22 cellular contexts compared by ENCODE assay signal in the genomic region with DNA sequence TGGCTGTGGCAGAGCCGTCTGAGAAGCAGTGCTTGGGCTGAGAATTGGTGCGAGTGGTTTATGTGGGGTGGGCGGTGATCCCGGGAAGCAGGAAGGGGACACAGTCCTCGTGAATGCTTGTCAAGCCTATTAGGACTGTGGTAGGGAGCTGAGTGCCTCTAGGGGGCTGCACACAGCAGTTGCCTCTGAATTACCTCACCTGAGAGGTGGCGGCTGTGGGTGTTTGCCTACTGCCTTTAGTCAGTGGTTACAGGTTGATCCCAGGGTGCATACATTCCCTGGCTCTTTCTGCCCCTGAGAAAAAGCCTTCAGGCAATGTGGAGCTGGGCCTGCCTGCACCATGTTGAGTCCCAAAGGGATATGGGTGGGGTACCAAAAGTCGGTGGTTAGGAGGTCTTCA. TPM values are rescaled to one million over a fixed set of nuclear protein-coding genes. Genes with fewer than 3 reads are reported as not detected.
DNase-seq lines count a peak whose midpoint lies in the region; FAIRE-seq and TF ChIP-seq lines count a peak whose summit lies in the region.
"Had no signal": no experiment of that assay in that cellular context is flagged by ENCODE, and none has a peak within 500 bp of the region (broad histone marks: within the 10 kb centered on the region; RNA-seq: fewer than 3 reads in every experiment).

No MANE protein-coding gene starts in this region.

- 78 to 81% methylated on average over 7 of the region's 7 CpGs for WGBS in lower leg skin, 2 donors

- no peaks in the 10 kb centered on the region for H3K9me3 Mint-ChIP-seq in activated T-cell treated with anti-CD3 and anti-CD28 coated beads, Interleukin-2, amount 50 U/mL, for 24 hours
- no peaks in the 10 kb centered on the region for H3K9me3 Mint-ChIP-seq in activated CD4-positive, alpha-beta memory T cell treated with anti-CD3 and anti-CD28 coated beads for 36 hours
- H3K9me3 Mint-ChIP-seq: CD8-positive, alpha-beta memory T cell had no signal

- peak overlapping the region; percentile 22 for H3K27ac ChIP-seq in RWPE1
- no peak overlapping the region for H3K27ac ChIP-seq in kidney (ENCODE audit: low read depth in 2 of 2, low read length in 2 of 2)

- no peak for TF ChIP-seq CTCF in RWPE1 (conservative IDR thresholded peaks at IDR 0.05; ENCODE audit: low read depth)
- TF ChIP-seq CTCF in kidney (IDR thresholded peaks at IDR 0.05; ENCODE audit: borderline replicate concordance, extremely low read depth, insufficient read depth) = no peak
- no peak for TF ChIP-seq CTCF in lower leg skin (IDR thresholded peaks at IDR 0.05)

- intact Hi-C loops in kidney (cut with DNase I) = no loop called here
- intact Hi-C loops in activated CD4-positive, alpha-beta memory T cell treated with anti-CD3 and anti-CD28 coated beads for 36 hours (cut with micrococcal nuclease) = no loop called here
- intact Hi-C loops in lower leg skin (cut with DNase I; ENCODE audit: low total_unique reads) = no loop called here

- POLR2A ChIA-PET in RWPE1 (lab: Yijun Ruan, JAX; ENCODE audit: low non-redundant PET) = interaction anchor here (0.6 kb wide), 1 partner anchor 193 kb away, joined by 4 read pairs; no protein-coding TSS in a partner anchor
- POLR2A ChIA-PET in activated CD4-positive, alpha-beta memory T cell treated with anti-CD3 and anti-CD28 coated beads for 36 hours (lab: Charles Lee) = no interaction called here

- peak overlapping the region; percentile 45 for H3K27ac Mint-ChIP-seq in activated T-cell treated with anti-CD3 and anti-CD28 coated beads, Interleukin-2, amount 50 U/mL, for 24 hours
- H3K27ac Mint-ChIP-seq in activated CD4-positive, alpha-beta memory T cell treated with anti-CD3 and anti-CD28 coated beads for 36 hours = no peak overlapping the region

- peaks cover 12% of the 10 kb centered on the region for H3K4me1 Mint-ChIP-seq in activated T-cell treated with anti-CD3 and anti-CD28 coated beads, Interleukin-2, amount 50 U/mL, for 24 hours (ENCODE audit: low read depth)
- peaks cover 7% of the 10 kb centered on the region for H3K4me1 Mint-ChIP-seq in activated CD4-positive, alpha-beta memory T cell treated with anti-CD3 and anti-CD28 coated beads for 36 hours (ENCODE audit: low read depth)

- H3K9ac ChIP-seq in kidney (ENCODE audit: low read length in 2 of 2) = no peak overlapping the region

- H3K36me3 Mint-ChIP-seq in activated T-cell treated with anti-CD3 and anti-CD28 coated beads, Interleukin-2, amount 50 U/mL, for 24 hours (ENCODE audit: low read depth) = peaks cover 67% of the 10 kb centered on the region
- peaks cover 6% of the 10 kb centered on the region for H3K36me3 Mint-ChIP-seq in activated CD4-positive, alpha-beta memory T cell treated with anti-CD3 and anti-CD28 coated beads for 36 hours

- FAIRE-seq in kidney (lab: Jason Lieb, UNC) = no peak
- FAIRE-seq: D721Med, G401.6, GM12891 had no signal

- no peaks in the 10 kb centered on the region for H3K27me3 Mint-ChIP-seq in activated T-cell treated with anti-CD3 and anti-CD28 coated beads, Interleukin-2, amount 50 U/mL, for 24 hours
- H3K27me3 Mint-ChIP-seq in activated CD4-positive, alpha-beta memory T cell treated with anti-CD3 and anti-CD28 coated beads for 36 hours = no peaks in the 10 kb centered on the region
- H3K27me3 Mint-ChIP-seq: CD8-positive, alpha-beta memory T cell had no signal

- no peak overlapping the region for H3K4me3 Mint-ChIP-seq in activated T-cell treated with anti-CD3 and anti-CD28 coated beads, Interleukin-2, amount 50 U/mL, for 24 hours
- H3K4me3 Mint-ChIP-seq in activated CD4-positive, alpha-beta memory T cell treated with anti-CD3 and anti-CD28 coated beads for 36 hours = no peak overlapping the region

- H3K9me3 ChIP-seq in kidney (ENCODE audit: control insufficient read depth in 1 of 2, low read length in 2 of 2) = no peaks in the 10 kb centered on the region

- peaks cover 3 to 4% of the 10 kb centered on the region in 2 donors for H3K4me1 ChIP-seq in kidney (ENCODE audit: control insufficient read depth in 1 of 2, insufficient read depth in 1 of 2, low read depth in 1 of 2, low read length in 2 of 2)

- H3K36me3 ChIP-seq in H7 (replicated peaks; ENCODE audit: control insufficient read depth, insufficient read depth, low read length) = no peaks in the 10 kb centered on the region; the same call in 1 of the 2 replicates
- H3K36me3 ChIP-seq in kidney (ENCODE audit: control insufficient read depth in 1 of 2, insufficient read depth in 2 of 2, low read length in 2 of 2) = peaks cover 15 to 22% of the 10 kb centered on the region in 2 donors

- DNase-seq in activated T-cell treated with anti-CD3 and anti-CD28 coated beads, Interleukin-2, amount 50 U/mL, for 24 hours = no peak
- no peak for DNase-seq in activated T-cell treated with anti-CD3 and anti-CD28 coated beads, Interleukin-2, amount 50 U/mL, for 48 hours
- DNase-seq in H7 (peak; percentile 66), RWPE1 (ENCODE audit: low spot score) (no peak), kidney (peak; percentile 31), NCI-H526 treated with DMSO at 0.1 percent for 48 hours (lab: John Stamatoyannopoulos, UW) (no peak), lower leg skin (ENCODE audit: low spot score in 2 of 2) (no peak)
- DNase-seq in activated CD4-positive, alpha-beta memory T cell treated with anti-CD3 and anti-CD28 coated beads for 36 hours = no peak
- DNase-seq: 8988T; CD8-positive, alpha-beta memory T cell; DMS79 treated with DMSO at 0.1 percent for 48 hours; Kasumi-1; MM.1S; NCI-H1092 treated with DMSO at 0.1 percent for 48 hours; NCI-H1694; NCI-H2107; NCI-H226; OCI-M1; RPMI8226 had no signal

- CTCF ChIA-PET in RWPE1 (lab: Yijun Ruan, JAX) = interaction anchor here (1.0 kb wide), 1 partner anchor 18 kb away, joined by 3 read pairs; no protein-coding TSS in a partner anchor
- CTCF ChIA-PET in activated CD4-positive, alpha-beta memory T cell treated with anti-CD3 and anti-CD28 coated beads for 36 hours (lab: Charles Lee) = no interaction called here

- no peaks in the 10 kb centered on the region for H3K27me3 ChIP-seq in H7 (ENCODE audit: control insufficient read depth, insufficient read depth, low read length)

- TF ChIP-seq POLR2A in lower leg skin (IDR thresholded peaks at IDR 0.05) = no peak

- H3K4me3 ChIP-seq in H7 (ENCODE audit: insufficient read depth, low read depth, low read length) = no peak overlapping the region
- no peak overlapping the region for H3K4me3 ChIP-seq in kidney (ENCODE audit: low read length in 2 of 2)
- H3K4me3 ChIP-seq in lower leg skin (ENCODE audit: low read depth, poor library complexity, severe bottlenecking) = no peak overlapping the region

RNA-seq across cellular contexts. Expression of a gene that starts 5.2 kb away (rescaled TPM):
- total RNA-seq in H7 (2014; rRNA removed; shearing (Covaris generic)) = 3.1 and 4.4 TPM in 2 replicates
- total RNA-seq in kidney = 19.5 TPM
- 16.0 TPM for polyA plus RNA-seq in kidney (ENCODE audit: insufficient read depth, low read depth, low replicate concordance)
- total RNA-seq in activated CD4-positive, alpha-beta memory T cell treated with anti-CD3 and anti-CD28 coated beads for 36 hours = 1 to 10 TPM; 9.1 to 10.0 TPM
- total RNA-seq in lower leg skin = 10 to 100 TPM in 2 of 4 donors, 1 to 10 TPM in 2; 7.7 to 16.8 (median 10.5) TPM

RNA-seq across cellular contexts. Expression of a gene that starts 21.1 kb away (rescaled TPM):
- total RNA-seq in H7 (2014; rRNA removed; shearing (Covaris generic)) = 10.6 and 11.9 TPM in 2 replicates
- total RNA-seq in kidney (46.8 TPM), lower leg skin (10 to 100 TPM; 17.2 to 28.2 (median 27.1) TPM)
- polyA plus RNA-seq in kidney (ENCODE audit: insufficient read depth, low read depth, low replicate concordance) = 10.0 TPM
- total RNA-seq in activated CD4-positive, alpha-beta memory T cell treated with anti-CD3 and anti-CD28 coated beads for 36 hours = 10 to 100 TPM; 22.2 to 24.2 TPM

RNA-seq across cellular contexts. Expression of a gene that starts 29.4 kb away (rescaled TPM):
- 30.7 and 32.6 TPM in 2 replicates for total RNA-seq in H7 (2014; rRNA removed; shearing (Covaris generic))
- 40.3 TPM for total RNA-seq in kidney
- 24.1 TPM for polyA plus RNA-seq in kidney (ENCODE audit: insufficient read depth, low read depth, low replicate concordance)
- 100 to 1,000 TPM; 120 to 128 TPM for total RNA-seq in activated CD4-positive, alpha-beta memory T cell treated with anti-CD3 and anti-CD28 coated beads for 36 hours
- total RNA-seq in lower leg skin = 10 to 100 TPM; 13.5 to 23.2 (median 18.5) TPM

RNA-seq across cellular contexts. Expression of a gene that starts 39.0 kb away (rescaled TPM):
- 57.7 and 74.5 TPM in 2 replicates for total RNA-seq in H7 (2014; rRNA removed; shearing (Covaris generic))
- total RNA-seq in kidney (99.8 TPM), lower leg skin (100 to 1,000 TPM in 2 of 4 donors, 10 to 100 TPM in 2; 94.4 to 109 (median 99.8) TPM)
- 56.2 TPM for polyA plus RNA-seq in kidney (ENCODE audit: insufficient read depth, low read depth, low replicate concordance)
- total RNA-seq in activated CD4-positive, alpha-beta memory T cell treated with anti-CD3 and anti-CD28 coated beads for 36 hours = 10 to 100 TPM; 50.1 to 51.9 TPM

RNA-seq across cellular contexts. Expression of a gene that starts 44.3 kb away (rescaled TPM):
- total RNA-seq in H7 (2014; rRNA removed; shearing (Covaris generic)) = 0.11 and 0.94 TPM in 2 replicates
- total RNA-seq in kidney (3.4 TPM), lower leg skin (under 1 TPM in 1 of 4 donors, not detected in 3; 0.13 TPM)
- 3.8 TPM for polyA plus RNA-seq in kidney (ENCODE audit: insufficient read depth, low read depth, low replicate concordance)
- under 1 TPM in 1 of 2 experiments, not detected in 1; 0.17 TPM for total RNA-seq in activated CD4-positive, alpha-beta memory T cell treated with anti-CD3 and anti-CD28 coated beads for 36 hours
- polyA plus RNA-seq: CD8-positive, alpha-beta memory T cell had no signal

Comparison
In these comparisons a context has a peak if more than half of its experiments do, and no peak if none do; other contexts are left out.
1. DNase-seq: peak in H7 (single experiment) and kidney (single experiment); none in activated T-cell treated with anti-CD3 and anti-CD28 coated beads, Interleukin-2, amount 50 U/mL, for 24 hours (single experiment), activated T-cell treated with anti-CD3 and anti-CD28 coated beads, Interleukin-2, amount 50 U/mL, for 48 hours (0 of 2), RWPE1 (single experiment), NCI-H526 treated with DMSO at 0.1 percent for 48 hours (single experiment), activated CD4-positive, alpha-beta memory T cell treated with anti-CD3 and anti-CD28 coated beads for 36 hours (single experiment) and lower leg skin (0 of 2).